ENCODE assay signal across 17 cellular contexts in genomic region chr2:211900518-211900917, GRCh38.
"Had no signal": no experiment of that assay in that cellular context is flagged by ENCODE, and none has a peak within 500 bp of the region (broad histone marks: within the 10 kb centered on the region; RNA-seq: fewer than 3 reads in every experiment).

No MANE protein-coding gene starts in this region.

- H3K27me3 ChIP-seq: colonic mucosa, sigmoid colon, thyroid gland had no signal

- H3K27me3 Mint-ChIP-seq: activated B cell treated with CpG ODN at 0.5 μM for 24 hours; activated CD4-positive, alpha-beta memory T cell treated with anti-CD3 and anti-CD28 coated beads, Interleukin-2, amount 10 ng/mL, durations not matched to agents 7 days and 5 days; activated CD8-positive, alpha-beta memory T cell treated with anti-CD3 and anti-CD28 coated beads, Interleukin-2, amount 10 ng/mL, durations not matched to agents 7 days and 5 days; activated naive CD8-positive, alpha-beta T cell; naive B cell; stimulated activated naive B cell treated with anti-CD40 and anti-IgM and Interleukin-4, amounts not matched to agents 10 μg/mL and 1 μg/mL and 100 μg/mL, for 72 hours; T-cell had no signal

- H3K27ac Mint-ChIP-seq: activated B cell treated with CpG ODN at 0.5 μM for 24 hours; activated CD4-positive, alpha-beta memory T cell treated with anti-CD3 and anti-CD28 coated beads, Interleukin-2, amount 10 ng/mL, durations not matched to agents 7 days and 5 days; activated CD8-positive, alpha-beta memory T cell treated with anti-CD3 and anti-CD28 coated beads, Interleukin-2, amount 10 ng/mL, durations not matched to agents 7 days and 5 days; activated naive CD8-positive, alpha-beta T cell; naive B cell; stimulated activated naive B cell treated with anti-CD40 and anti-IgM and Interleukin-4, amounts not matched to agents 10 μg/mL and 1 μg/mL and 100 μg/mL, for 72 hours; T-cell had no signal

- H3K4me1 Mint-ChIP-seq: activated B cell treated with CpG ODN at 0.5 μM for 24 hours; activated CD4-positive, alpha-beta memory T cell treated with anti-CD3 and anti-CD28 coated beads, Interleukin-2, amount 10 ng/mL, durations not matched to agents 7 days and 5 days; activated CD8-positive, alpha-beta memory T cell treated with anti-CD3 and anti-CD28 coated beads, Interleukin-2, amount 10 ng/mL, durations not matched to agents 7 days and 5 days; naive B cell; stimulated activated naive B cell treated with anti-CD40 and anti-IgM and Interleukin-4, amounts not matched to agents 10 μg/mL and 1 μg/mL and 100 μg/mL, for 72 hours; T-cell had no signal

- DNase-seq: activated B cell treated with CpG ODN at 0.5 μM for 24 hours; activated CD4-positive, alpha-beta memory T cell treated with anti-CD3 and anti-CD28 coated beads, Interleukin-2, amount 10 ng/mL, durations not matched to agents 7 days and 5 days; activated CD4-positive, alpha-beta T cell treated with anti-CD3 and anti-CD28 coated beads for 4 hours; activated CD8-positive, alpha-beta memory T cell treated with anti-CD3 and anti-CD28 coated beads, Interleukin-2, amount 10 ng/mL, durations not matched to agents 7 days and 5 days; amniotic stem cell; central memory CD4-positive, alpha-beta T cell; colonic mucosa; mammary epithelial cell; naive B cell; sigmoid colon; stimulated activated naive B cell treated with anti-CD40 and anti-IgM and Interleukin-4, amounts not matched to agents 10 μg/mL and 1 μg/mL and 100 μg/mL, for 72 hours; T-cell; thyroid gland had no signal

- H3K4me3 Mint-ChIP-seq: activated B cell treated with CpG ODN at 0.5 μM for 24 hours; activated CD4-positive, alpha-beta memory T cell treated with anti-CD3 and anti-CD28 coated beads, Interleukin-2, amount 10 ng/mL, durations not matched to agents 7 days and 5 days; activated CD8-positive, alpha-beta memory T cell treated with anti-CD3 and anti-CD28 coated beads, Interleukin-2, amount 10 ng/mL, durations not matched to agents 7 days and 5 days; activated naive CD8-positive, alpha-beta T cell; naive B cell; stimulated activated naive B cell treated with anti-CD40 and anti-IgM and Interleukin-4, amounts not matched to agents 10 μg/mL and 1 μg/mL and 100 μg/mL, for 72 hours; T-cell had no signal

- FAIRE-seq: keratinocyte had no signal

- H3K4me3 ChIP-seq: colonic mucosa, prostate gland, sigmoid colon, SK-N-MC, thyroid gland had no signal

- ATAC-seq: activated CD8-positive, alpha-beta memory T cell treated with anti-CD3 and anti-CD28 coated beads, Interleukin-2, amount 10 ng/mL, durations not matched to agents 7 days and 5 days; stimulated activated naive B cell treated with anti-CD40 and anti-IgM and Interleukin-4, amounts not matched to agents 10 μg/mL and 1 μg/mL and 100 μg/mL, for 72 hours; T-cell had no signal

- H3K9me3 ChIP-seq: colonic mucosa, prostate gland, sigmoid colon, thyroid gland had no signal

- H3K27ac ChIP-seq: colonic mucosa, prostate gland, sigmoid colon, SK-N-MC, thyroid gland had no signal

- H3K36me3 ChIP-seq: colonic mucosa, prostate gland, sigmoid colon, thyroid gland had no signal

- H3K36me3 Mint-ChIP-seq: activated CD8-positive, alpha-beta memory T cell treated with anti-CD3 and anti-CD28 coated beads, Interleukin-2, amount 10 ng/mL, durations not matched to agents 7 days and 5 days; activated naive CD8-positive, alpha-beta T cell; naive B cell; stimulated activated naive B cell treated with anti-CD40 and anti-IgM and Interleukin-4, amounts not matched to agents 10 μg/mL and 1 μg/mL and 100 μg/mL, for 72 hours; T-cell had no signal

- H3K4me1 ChIP-seq: colonic mucosa, prostate gland, sigmoid colon, thyroid gland had no signal

- H3K9me3 Mint-ChIP-seq: activated CD4-positive, alpha-beta memory T cell treated with anti-CD3 and anti-CD28 coated beads, Interleukin-2, amount 10 ng/mL, durations not matched to agents 7 days and 5 days; stimulated activated naive B cell treated with anti-CD40 and anti-IgM and Interleukin-4, amounts not matched to agents 10 μg/mL and 1 μg/mL and 100 μg/mL, for 72 hours had no signal
